Comparison of ENCODE assay signal across 8 cellular contexts in genomic region chr9:127567898-127568617, GRCh38. TPM values are rescaled to one million over a fixed set of nuclear protein-coding genes. Genes with fewer than 3 reads are reported as not detected.
DNase-seq lines count a peak whose midpoint lies in the region; ATAC-seq, FAIRE-seq and TF ChIP-seq lines count a peak whose summit lies in the region.

No MANE protein-coding gene starts in this region.

- no peaks in the 10 kb centered on the region for H3K9me3 ChIP-seq in adipocyte (ENCODE audit: control insufficient read depth, low read length)

- H3K4me3 Mint-ChIP-seq in stimulated activated memory B cell treated with anti-CD40 and anti-IgM and Interleukin-4, amounts not matched to agents 10 μg/mL and 1 μg/mL and 100 μg/mL, for 72 hours, result peak overlapping the region; percentile 63

- H3K9ac ChIP-seq in adipocyte (ENCODE audit: low read length), result peak overlapping the region; percentile 96

- peaks cover 3% of the 10 kb centered on the region for H3K27me3 Mint-ChIP-seq in stimulated activated memory B cell treated with anti-CD40 and anti-IgM and Interleukin-4, amounts not matched to agents 10 μg/mL and 1 μg/mL and 100 μg/mL, for 72 hours

- peak overlapping the region; percentile 71 for H3K4me3 ChIP-seq in AG09309 (ENCODE audit: control insufficient read depth, low read depth, low read length)
- H3K4me3 ChIP-seq in adipocyte (ENCODE audit: low read length), result peak overlapping the region; percentile 86

- peak overlapping the region; percentile 16 for H3K27ac Mint-ChIP-seq in stimulated activated memory B cell treated with anti-CD40 and anti-IgM and Interleukin-4, amounts not matched to agents 10 μg/mL and 1 μg/mL and 100 μg/mL, for 72 hours

- no peaks in the 10 kb centered on the region for H3K27me3 ChIP-seq in adipocyte (replicated peaks; ENCODE audit: control insufficient read depth, insufficient read depth, low read length)

- DNase-seq in AG09309 (ENCODE audit: low read depth) (no peak), adipocyte (ENCODE audit: low read depth) (peak; percentile 51), iPS-NIHi7 (ENCODE audit: extremely low spot score) (peak; percentile 38), AML-193 (lab: John Stamatoyannopoulos, UW) (no peak), DMS153 (lab: John Stamatoyannopoulos, UW) (no peak), GM12891 (ENCODE audit: insufficient read length, low spot score) (no peak)

- no peaks in the 10 kb centered on the region for H3K9me3 Mint-ChIP-seq in stimulated activated memory B cell treated with anti-CD40 and anti-IgM and Interleukin-4, amounts not matched to agents 10 μg/mL and 1 μg/mL and 100 μg/mL, for 72 hours

- TF ChIP-seq CTCF in AG09309 (IDR thresholded peaks at IDR 0.05; ENCODE audit: control insufficient read depth, insufficient read depth, low read depth, low read length, missing control alignments), result no peak

- peaks cover 10% of the 10 kb centered on the region for H3K36me3 ChIP-seq in adipocyte (ENCODE audit: control insufficient read depth, insufficient read depth, low read length, severe bottlenecking)

- TF ChIP-seq POLR2A in GM12891 (IDR thresholded peaks at IDR 0.05; ENCODE audit: low read depth, low read length), result no peak

- peaks cover 19% of the 10 kb centered on the region for H3K4me1 Mint-ChIP-seq in stimulated activated memory B cell treated with anti-CD40 and anti-IgM and Interleukin-4, amounts not matched to agents 10 μg/mL and 1 μg/mL and 100 μg/mL, for 72 hours

- FAIRE-seq in GM12891 (lab: Jason Lieb, UNC), result no peak

- ATAC-seq in HG03432 (IDR thresholded peaks at IDR 0.05; ENCODE audit: unreplicated experiment), result peak; percentile 18
- peak; percentile 1 for ATAC-seq in stimulated activated memory B cell treated with anti-CD40 and anti-IgM and Interleukin-4, amounts not matched to agents 10 μg/mL and 1 μg/mL and 100 μg/mL, for 72 hours

- peaks cover 33% of the 10 kb centered on the region for H3K4me1 ChIP-seq in adipocyte (ENCODE audit: control insufficient read depth, insufficient read depth, low read length)

- H3K36me3 Mint-ChIP-seq in stimulated activated memory B cell treated with anti-CD40 and anti-IgM and Interleukin-4, amounts not matched to agents 10 μg/mL and 1 μg/mL and 100 μg/mL, for 72 hours, result no peaks in the 10 kb centered on the region

TF ChIP-seq in GM12891, 5 proteins besides CTCF, POLR2A, EP300 and RAD21:
- TF ChIP-seq POU2F2 (IDR thresholded peaks at IDR 0.05; ENCODE audit: low read depth, low read length) (no peak), POLR2AphosphoS5 (IDR thresholded peaks at IDR 0.05; ENCODE audit: low read depth, low read length) (no peak), TAF1 (IDR thresholded peaks at IDR 0.05; ENCODE audit: low read depth, low read length) (no peak), SPI1 (IDR thresholded peaks at IDR 0.05; ENCODE audit: low read depth, low read length) (no peak), PAX5 (IDR thresholded peaks at IDR 0.05; ENCODE audit: insufficient read depth, low read length, severe bottlenecking) (no peak)
TF ChIP-seq in GM12891: peak in this region for 0.

RNA-seq across cellular contexts. Expression of gene STXBP1, which starts 44.0 kb away (rescaled TPM):
- polyA plus RNA-seq in GM12891 (2012; ENCODE audit: low read depth, missing spikeins), result 0.59 TPM

Comparison
In these comparisons a context has a peak if more than half of its experiments do, and no peak if none do; other contexts are left out.
1. DNase-seq: peak in adipocyte (single experiment) and iPS-NIHi7 (single experiment); none in AG09309 (single experiment), AML-193 (0 of 2), DMS153 (single experiment) and GM12891 (single experiment).